9 cellular contexts compared by ENCODE assay signal in genomic region chr10:71396084-71396713, GRCh38. TPM values are rescaled to one million over a fixed set of nuclear protein-coding genes. Genes with fewer than 3 reads are reported as not detected.
DNase-seq lines count a peak whose midpoint lies in the region; ATAC-seq and TF ChIP-seq lines count a peak whose summit lies in the region.
"Had no signal": no experiment of that assay in that cellular context is flagged by ENCODE, and none has a peak within 500 bp of the region (broad histone marks: within the 10 kb centered on the region; RNA-seq: fewer than 3 reads in every experiment).

No MANE protein-coding gene starts in this region.

- H3K27me3 ChIP-seq in gastroesophageal sphincter, result peaks cover 32% of the 10 kb centered on the region

- peak overlapping the region; percentile 54 for H3K4me3 Mint-ChIP-seq in osteocyte (ENCODE audit: unreplicated experiment)

- 60% methylated on average over 2 of the region's 46 CpGs; no CpG with 5 or more reads in 1 of the 2 donors for WGBS in gastroesophageal sphincter (ENCODE audit: low coverage in 1 of 2), 2 donors

- H3K9me3 Mint-ChIP-seq in osteocyte (ENCODE audit: unreplicated experiment), result no peaks in the 10 kb centered on the region

- H3K4me3 ChIP-seq in gastroesophageal sphincter, result peak overlapping the region; percentile 57 to 70

- DNase-seq in Daoy (ENCODE audit: low read depth) (peak; percentile 71), NCI-H128 (lab: John Stamatoyannopoulos, UW; ENCODE audit: unreplicated experiment) (peak; percentile 35), activated T-cell treated with anti-CD3 and anti-CD28 coated beads for 48 hours (ENCODE audit: low read depth) (peak; percentile 35), osteocyte (ENCODE audit: extremely low spot score, unreplicated experiment) (peak; percentile 69)

- no peaks in the 10 kb centered on the region for H3K36me3 Mint-ChIP-seq in osteocyte (ENCODE audit: unreplicated experiment)

- ATAC-seq in gastroesophageal sphincter (peak; percentile 84), HG02973 (IDR thresholded peaks at IDR 0.05; ENCODE audit: unreplicated experiment) (no peak), GM21526 (IDR thresholded peaks at IDR 0.05; ENCODE audit: low FRiP score, unreplicated experiment) (no peak), HG03108 (IDR thresholded peaks at IDR 0.05; ENCODE audit: unreplicated experiment) (no peak)

- peak overlapping the region in 3 of 4 donors; percentile 76 to 88 (median 85) for H3K27ac ChIP-seq in gastroesophageal sphincter

- H3K27me3 Mint-ChIP-seq in osteocyte (ENCODE audit: unreplicated experiment), result peaks cover 78% of the 10 kb centered on the region

- H3K36me3 ChIP-seq in gastroesophageal sphincter, result no peaks in the 10 kb centered on the region

- TF ChIP-seq EP300 in gastroesophageal sphincter (IDR thresholded peaks at IDR 0.05), result no peak

- TF ChIP-seq CTCF in gastroesophageal sphincter (IDR thresholded peaks at IDR 0.05), result peak in 3 of 4 experiments; percentile 71 to 89 (median 71)
- peak; percentile 53 for TF ChIP-seq CTCF in osteocyte (IDR thresholded peaks at IDR 0.05)

- TF ChIP-seq POLR2A in gastroesophageal sphincter (IDR thresholded peaks at IDR 0.05), result no peak

- H3K4me1 ChIP-seq in gastroesophageal sphincter, result peaks cover 0 to 30% (median 16%) of the 10 kb centered on the region in 3 donors

- peaks cover 8% of the 10 kb centered on the region for H3K4me1 Mint-ChIP-seq in osteocyte (ENCODE audit: unreplicated experiment)

- H3K9me3 ChIP-seq in gastroesophageal sphincter, result no peaks in the 10 kb centered on the region

- H3K27ac Mint-ChIP-seq in osteocyte (ENCODE audit: unreplicated experiment), result no peak overlapping the region

RNA-seq across cellular contexts. Expression of gene CDH23, which starts 0.5 kb away (rescaled TPM):
- 0.21 and 0.40 TPM in 2 replicates for total RNA-seq in Daoy (2014; rRNA removed; shearing (Covaris generic))
- total RNA-seq in gastroesophageal sphincter (10 to 100 TPM in 3 of 4 donors, 1 to 10 TPM in 1; 5.1 to 33.5 (median 16.2) TPM), osteocyte (not detected in 2 replicates)
- total RNA-seq: glomerular endothelial cell had no signal
